19 cellular contexts compared by ENCODE assay signal in genomic region chr1:164733070-164733469, GRCh38.
DNase-seq lines count a peak whose midpoint lies in the region; ATAC-seq, FAIRE-seq and TF ChIP-seq lines count a peak whose summit lies in the region.
"Had no signal": no experiment of that assay in that cellular context is flagged by ENCODE, and none has a peak within 500 bp of the region (broad histone marks: within the 10 kb centered on the region; RNA-seq: fewer than 3 reads in every experiment).

No MANE protein-coding gene starts in this region.

- in situ Hi-C loops in K562 (cut with MboI): no loop called here

- H3K4me1 ChIP-seq in A549: peaks cover 42% of the 10 kb centered on the region
- peaks cover 5 to 11% of the 10 kb centered on the region in 2 experiments; a peak in 4 of 5 replicates for H3K4me1 ChIP-seq in K562 (replicated peaks in 1 of 2; ENCODE audit: control insufficient read depth in 2 of 2, insufficient read depth in 2 of 2, low read length in 2 of 2)

- no peaks in the 10 kb centered on the region for H4K20me1 ChIP-seq in K562 (replicated peaks; ENCODE audit: control insufficient read depth, insufficient read depth, low read length)

- no peaks in the 10 kb centered on the region for H3K36me3 ChIP-seq in K562 (ENCODE audit: control insufficient read depth, insufficient read depth, low read length)
- H3K36me3 ChIP-seq in kidney epithelial cell (ENCODE audit: control insufficient read depth, insufficient read depth, low read length): no peaks in the 10 kb centered on the region
- H3K36me3 ChIP-seq: left ventricle myocardium inferior, SJSA1 had no signal

- POLR2A ChIA-PET in A549 (lab: Yijun Ruan, JAX) (no interaction called here), K562 (lab: Yijun Ruan, JAX) (no interaction called here)

- ATAC-seq in A549: peak in 1 of 2 experiments; percentile 67; a peak in 3 of 6 replicates
- ATAC-seq in K562: no peak
- no peak for ATAC-seq in HG02938 (IDR thresholded peaks at IDR 0.05; ENCODE audit: unreplicated experiment)
- ATAC-seq: CD8-positive, alpha-beta T cell had no signal

- 42% methylated on average over 3 of the region's 3 CpGs for WGBS in A549 (ENCODE audit: missing lambda C conversion rate)
- 18% methylated on average over 3 of the region's 3 CpGs for WGBS in K562 (ENCODE audit: insufficient coverage, low coverage, missing lambda C conversion rate)

- intact Hi-C loops in K562 (cut with micrococcal nuclease): no loop called here

- no peaks in the 10 kb centered on the region for H3K79me2 ChIP-seq in K562 (ENCODE audit: control insufficient read depth, insufficient read depth, low read length)

- H3K4me2 ChIP-seq in A549 (peak overlapping the region; percentile 3; the same call in 2 of the 3 replicates), K562 (ENCODE audit: insufficient read depth, low read length) (no peak overlapping the region)
- H3K4me2 ChIP-seq: hepatocyte had no signal

- TF ChIP-seq EP300 in A549 (IDR thresholded peaks at IDR 0.05) (no peak), K562 (IDR thresholded peaks at IDR 0.05; ENCODE audit: low read length) (no peak)

- no peak overlapping the region for H3K9ac ChIP-seq in K562 (ENCODE audit: insufficient read depth in 1 of 2, low read depth in 2 of 2, low read length in 2 of 2)

- no TSS peak for BruUV-seq in K562 (replicated peaks; lab: Mats Ljungman, UMichigan)

- FAIRE-seq in A549 (lab: Jason Lieb, UNC) (peak; percentile 32), K562 (lab: Jason Lieb, UNC) (no peak), GM12892 (lab: Jason Lieb, UNC) (no peak)

- H3K27me3 ChIP-seq in K562 (ENCODE audit: control insufficient read depth in 2 of 2, insufficient read depth in 2 of 2, low read length in 2 of 2): no peaks in the 10 kb centered on the region
- no peaks in the 10 kb centered on the region for H3K27me3 ChIP-seq in kidney epithelial cell (ENCODE audit: control insufficient read depth, insufficient read depth, low read length)
- H3K27me3 ChIP-seq: hepatocyte, SJSA1 had no signal

- no peak for TF ChIP-seq RAD21 in A549 (conservative IDR thresholded peaks at IDR 0.05 in 1 of 2, IDR thresholded peaks at IDR 0.05 in 1 of 2)
- no peak for TF ChIP-seq RAD21 in K562 (CRISPR knock-in tag; conservative IDR thresholded peaks at IDR 0.05 in 1 of 2, IDR thresholded peaks at IDR 0.05 in 1 of 2)

- no peak overlapping the region for H2AFZ ChIP-seq in K562 (ENCODE audit: low read depth, low read length)
- H2AFZ ChIP-seq: hepatocyte had no signal

- DNase-seq in A549 (ENCODE audit: low read depth in 1 of 2, low spot score in 1 of 2) (peak; percentile 37 to 55), HPDE6-E6E7 (ENCODE audit: extremely low spot score) (peak; percentile 19), K562 (ENCODE audit: extremely low read depth in 1 of 4, low spot score in 3 of 4) (no peak), kidney epithelial cell (ENCODE audit: low read depth) (peak; percentile 77), GM12892 (ENCODE audit: insufficient read length) (no peak), LoVo (ENCODE audit: low spot score) (no peak), NCI-H2107 (lab: John Stamatoyannopoulos, UW) (no peak)
- DNase-seq: amniotic stem cell; CD8-positive, alpha-beta T cell; erythroblast; GDM1; left ventricle myocardium inferior; naive B cell; NCI-H1048; NCI-H2171 had no signal

- H3K9me1 ChIP-seq in K562 (ENCODE audit: control insufficient read depth, insufficient read depth, low read length): no peaks in the 10 kb centered on the region

- CTCF ChIA-PET in A549 (lab: Yijun Ruan, JAX): no interaction called here
- CTCF ChIA-PET in K562 (lab: Yijun Ruan, JAX; ENCODE audit: low intra/inter-chr PET ratio): no interaction called here

- TF ChIP-seq POLR2A in A549 (IDR thresholded peaks at IDR 0.05; ENCODE audit: low read length): no peak
- no peak for TF ChIP-seq POLR2A in K562 (conservative IDR thresholded peaks at IDR 0.05)
- no peak for TF ChIP-seq POLR2A in GM12892 (IDR thresholded peaks at IDR 0.05; ENCODE audit: low read depth, low read length)

- no peaks in the 10 kb centered on the region for H3K9me3 ChIP-seq in A549
- no peaks in the 10 kb centered on the region for H3K9me3 ChIP-seq in K562 (replicated peaks; ENCODE audit: control insufficient read depth, insufficient read depth, low read depth, low read length)
- H3K9me3 ChIP-seq: left ventricle myocardium inferior, SJSA1 had no signal

- TF ChIP-seq CTCF in A549 (IDR thresholded peaks at IDR 0.05): no peak
- TF ChIP-seq CTCF in K562 (IDR thresholded peaks at IDR 0.05 in 2 of 3, conservative IDR thresholded peaks at IDR 0.05 in 1 of 3; ENCODE audit: insufficient read depth in 2 of 3, low read depth in 1 of 3, low read length in 3 of 3): no peak
- no peak for TF ChIP-seq CTCF in kidney epithelial cell (IDR thresholded peaks at IDR 0.05; ENCODE audit: insufficient read depth, low read length, poor library complexity, severe bottlenecking)

- H3K4me3 ChIP-seq in A549 (no peak overlapping the region), K562 (no peak overlapping the region), kidney epithelial cell (ENCODE audit: low read depth, low read length) (no peak overlapping the region)
- H3K4me3 ChIP-seq: coronary artery, hepatocyte, left ventricle myocardium inferior, SJSA1 had no signal

- H3K27ac ChIP-seq in A549 (peak overlapping the region in 1 of 2 experiments; percentile 55; a peak in 3 of 6 replicates), K562 (ENCODE audit: extremely low read depth, low read depth, low read length) (no peak overlapping the region)
- H3K27ac ChIP-seq: coronary artery, hepatocyte, left ventricle myocardium inferior, SJSA1 had no signal

TF ChIP-seq in A549, 52 proteins besides CTCF, POLR2A, EP300 and RAD21:
- 0 out of 2 replicates have a peak, but pooled peaks have one; percentile 31 for TF ChIP-seq FOSL2 (IDR thresholded peaks at IDR 0.05)
- TF ChIP-seq FOSL2 (CRISPR knock-in tag; IDR thresholded peaks at IDR 0.05): peak; percentile 77
- no peak for TF ChIP-seq GATA3 (IDR thresholded peaks at IDR 0.05; ENCODE audit: borderline replicate concordance)
- TF ChIP-seq JUNB (IDR thresholded peaks at IDR 0.05): peak; percentile 28; the same call in 1 of the 2 replicates
- no peak for TF ChIP-seq JUN (IDR thresholded peaks at IDR 0.05)

TF ChIP-seq in K562, 482 proteins besides CTCF, POLR2A, EP300 and RAD21:
- TF ChIP-seq JUNB (CRISPR knock-in tag; conservative IDR thresholded peaks at IDR 0.05): peak; percentile 54; the same call in 1 of the 2 replicates
- TF ChIP-seq ZNF75A (CRISPR knock-in tag; IDR thresholded peaks at IDR 0.05): no peak
- no peak for TF ChIP-seq CEBPG (CRISPR knock-in tag; IDR thresholded peaks at IDR 0.05)
- TF ChIP-seq CEBPG (tag; conservative IDR thresholded peaks at IDR 0.05 in 1 of 2, IDR thresholded peaks at IDR 0.05 in 1 of 2): no peak
- no peak for TF ChIP-seq EGR1 (conservative IDR thresholded peaks at IDR 0.05)
- peak; percentile 31; the same call in 1 of the 2 replicates for TF ChIP-seq ATF3 (IDR thresholded peaks at IDR 0.05)
- no peak for TF ChIP-seq ATF3 (CRISPR knock-in tag; conservative IDR thresholded peaks at IDR 0.05)
- peak; percentile 58 for TF ChIP-seq FOSL1 (tag; conservative IDR thresholded peaks at IDR 0.05)
- no peak for TF ChIP-seq NR2C1 (IDR thresholded peaks at IDR 0.05)
- TF ChIP-seq NR2C1 (tag; IDR thresholded peaks at IDR 0.05): no peak
- TF ChIP-seq NUFIP1 (IDR thresholded peaks at IDR 0.05; ENCODE audit: partially characterized antibody): no peak
- no peak for TF ChIP-seq ZNF586 (CRISPR knock-in tag; conservative IDR thresholded peaks at IDR 0.05)

Comparison
In these comparisons a context has a peak if more than half of its experiments do, and no peak if none do; other contexts are left out.
1. DNase-seq: peak in A549 (2 of 2), HPDE6-E6E7 (single experiment) and kidney epithelial cell (single experiment); none in K562 (0 of 4), GM12892 (single experiment), LoVo (single experiment) and NCI-H2107 (single experiment).
2. Of the 35 proteins assayed by ChIP-seq in both K562 and A549: peak only in K562: none; only in A549: none; in both: JUNB; in neither: 34.